ENCODE assay signal across 9 cellular contexts in the genomic region with DNA sequence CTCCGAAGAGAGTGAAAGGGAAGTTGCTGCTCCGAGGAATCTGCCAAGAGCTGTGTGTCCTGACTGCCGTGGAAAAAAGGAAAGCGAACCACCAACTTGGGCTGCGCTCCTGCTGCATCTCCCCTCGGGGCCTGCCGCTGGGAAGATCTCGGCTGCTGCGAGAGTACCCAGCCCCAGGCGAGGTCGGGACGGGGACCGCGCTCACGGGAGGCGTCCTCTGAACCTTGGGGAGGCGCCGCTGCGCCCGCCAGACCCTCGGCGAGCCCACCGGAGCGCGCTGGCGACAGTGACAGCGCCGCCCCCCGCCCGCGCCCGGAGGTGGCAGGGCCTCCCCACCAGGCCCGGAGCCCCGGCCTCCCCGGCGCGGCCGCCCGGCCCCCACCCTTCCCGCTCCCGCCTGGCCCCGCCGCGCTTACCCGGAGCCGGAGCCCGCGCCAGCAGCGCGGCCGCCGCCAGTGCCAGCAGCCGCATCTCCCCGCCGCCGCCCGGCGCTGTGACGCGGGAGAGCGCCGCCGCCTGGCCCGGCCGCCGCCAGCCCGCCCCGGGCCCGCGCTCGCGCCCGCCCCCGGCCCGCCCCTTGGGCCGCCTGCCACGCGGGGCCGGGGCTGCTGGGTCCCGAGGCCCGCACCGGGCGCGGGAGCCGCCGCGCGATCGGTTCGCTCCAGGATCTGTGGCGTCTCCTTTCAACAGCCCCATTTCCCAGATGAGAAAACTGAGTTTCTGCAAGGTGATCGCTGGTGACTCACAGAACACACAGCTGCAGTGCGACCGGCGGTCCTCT. TPM values are rescaled to one million over a fixed set of nuclear protein-coding genes. Genes with fewer than 3 reads are reported as not detected.
A peak's percentile ranks its signal among the peaks of the same experiment; 100 is the strongest.
DNase-seq lines count a peak whose midpoint lies in the region; ATAC-seq, FAIRE-seq and TF ChIP-seq lines count a peak whose summit lies in the region.
"Had no signal": no experiment of that assay in that cellular context is flagged by ENCODE, and none has a peak within 500 bp of the region (broad histone marks: within the 10 kb centered on the region; RNA-seq: fewer than 3 reads in every experiment).

Gene VSTM4, minus strand, starts transcription at position 508 of the 781 bp plus-strand sequence. Its CDS starts 37 bp downstream, at position 471.

- no peak within 1 kb of the TSS for H3K27ac ChIP-seq in GM12878 (ENCODE audit: control insufficient read depth, insufficient read depth)

- H3K27me3 ChIP-seq in HAP-1 (ENCODE audit: low read depth) (no peaks in the 10 kb centered on the region), GM12878 (replicated peaks in 1 of 2; ENCODE audit: control insufficient read depth in 2 of 2, insufficient read depth in 2 of 2, low read length in 1 of 2) (peaks cover 5 to 17% of the 10 kb centered on the region in 2 experiments), iPS-15b (ENCODE audit: control insufficient read depth, insufficient read depth, low read length) (peaks cover 14% of the 10 kb centered on the region)

- no peaks in the 10 kb centered on the region for H4K20me1 ChIP-seq in GM12878 (ENCODE audit: control insufficient read depth, insufficient read depth)

- no peak within 1 kb of the TSS for H2AFZ ChIP-seq in GM12878 (ENCODE audit: control insufficient read depth, low read depth, low read length)

- RAD21 ChIA-PET in GM12878 (lab: Charles Lee; ENCODE audit: unreplicated experiment): no interaction called here

- H3K4me3 ChIP-seq in AG04449 (ENCODE audit: low read depth, low read length) (peak within 1 kb of the TSS; percentile 69), HAP-1 (peak within 1 kb of the TSS; percentile 21), GM12878 (no peak within 1 kb of the TSS), iPS-15b (ENCODE audit: low read depth, low read length) (peak within 1 kb of the TSS; percentile 70), skeletal muscle cell (ENCODE audit: low read depth, low read length) (peak within 1 kb of the TSS; percentile 60)

- H3K79me2 ChIP-seq in GM12878 (ENCODE audit: control insufficient read depth, insufficient read depth, low read length): no peaks in the 10 kb centered on the region

- in situ Hi-C loops in HAP-1 (cut with MboI; ENCODE audit: low sequenced_read_pairs) (no loop called here), GM12878 (cut with MboI) (no loop called here)

- H3K4me1 ChIP-seq in HAP-1 (no peaks in the 10 kb centered on the region), GM12878 (ENCODE audit: control insufficient read depth, insufficient read depth, low read length) (no peaks in the 10 kb centered on the region), iPS-15b (ENCODE audit: control insufficient read depth, insufficient read depth, low read length) (no peaks in the 10 kb centered on the region)

- intact Hi-C loops in GM12878 (cut with micrococcal nuclease; ENCODE audit: unreplicated experiment): no loop called here

- no peak for FAIRE-seq in GM12878 (lab: Jason Lieb, UNC)
- FAIRE-seq: bronchial epithelial cell had no signal

- DNase-seq in AG04449 (ENCODE audit: low read depth, low spot score) (no peak), HAP-1 (ENCODE audit: low spot score in 2 of 2) (peak in 1 of 2 experiments; percentile 26), GM12878 (ENCODE audit: low read depth, low spot score) (no peak), skeletal muscle cell (ENCODE audit: low read depth) (no peak), NCI-H226 (no peak), NOMO-1 (lab: John Stamatoyannopoulos, UW; ENCODE audit: unreplicated experiment in 2 of 2) (no peak)

- H3K36me3 ChIP-seq in HAP-1 (replicated peaks) (no peaks in the 10 kb centered on the region), GM12878 (ENCODE audit: control insufficient read depth in 2 of 2, insufficient read depth in 2 of 2, low read length in 1 of 2) (no peaks in the 10 kb centered on the region), iPS-15b (ENCODE audit: control insufficient read depth, insufficient read depth, low read length) (no peaks in the 10 kb centered on the region)

- SMC1A ChIA-PET in GM12878 (lab: Charles Lee; ENCODE audit: uncharacterized antibody, unreplicated experiment): no interaction called here

- CTCF ChIA-PET in AG04449 (lab: Yijun Ruan, JAX): interaction anchor here (1.4 kb wide), 1 partner anchor 10 kb away, joined by 5 read pairs; no protein-coding TSS in a partner anchor
- CTCF ChIA-PET in GM12878 (lab: Yijun Ruan, JAX): no interaction called here

- no peak within 1 kb of the TSS for H3K4me2 ChIP-seq in GM12878 (ENCODE audit: control insufficient read depth, insufficient read depth)

- no peak for TF ChIP-seq RAD21 in GM12878 (IDR thresholded peaks at IDR 0.05; ENCODE audit: insufficient read depth, low read depth, low read length)

- H3K9ac ChIP-seq in GM12878 (ENCODE audit: control insufficient read depth, insufficient read depth, low read length) (no peak within 1 kb of the TSS), iPS-15b (ENCODE audit: low read depth, low read length) (no peak within 1 kb of the TSS)

- no TSS peak for BruUV-seq in GM12878 (replicated peaks; lab: Mats Ljungman, UMichigan)

- POLR2A ChIA-PET in AG04449 (lab: Yijun Ruan, JAX) (no interaction called here), GM12878 (lab: Charles Lee) (no interaction called here)

- 19% methylated on average over 49 of the region's 95 CpGs for WGBS in GM12878 (ENCODE audit: insufficient coverage, insufficient replicate concordance, low lambda C conversion rate, missing lambda C conversion rate)

- no peak for TF ChIP-seq POLR2A in GM12878 (IDR thresholded peaks at IDR 0.05; ENCODE audit: low read depth, low read length)

- TF ChIP-seq CTCF in AG04449 (IDR thresholded peaks at IDR 0.05; ENCODE audit: insufficient read depth, low read length, missing control alignments): no peak
- no peak for TF ChIP-seq CTCF in GM12878 (IDR thresholded peaks at IDR 0.05 in 2 of 3, conservative IDR thresholded peaks at IDR 0.05 in 1 of 3; ENCODE audit: control insufficient read depth in 2 of 3, extremely low read depth in 1 of 3, insufficient read depth in 1 of 3, low read depth in 3 of 3, low read length in 3 of 3)

- no peak for TF ChIP-seq EP300 in GM12878 (IDR thresholded peaks at IDR 0.05; ENCODE audit: borderline replicate concordance in 1 of 2, control insufficient read depth in 1 of 2, low read depth in 2 of 2, low read length in 2 of 2)

- no peak for ATAC-seq in GM12878
- no peak for ATAC-seq in GM21528 (IDR thresholded peaks at IDR 0.05; ENCODE audit: low FRiP score, unreplicated experiment)

- H3K9me3 ChIP-seq in HAP-1 (no peaks in the 10 kb centered on the region), GM12878 (replicated peaks; ENCODE audit: control insufficient read depth, insufficient read depth, low read length) (no peaks in the 10 kb centered on the region), iPS-15b (ENCODE audit: control insufficient read depth, insufficient read depth, low read length) (no peaks in the 10 kb centered on the region)

TF ChIP-seq in GM12878, 131 proteins besides CTCF, POLR2A, EP300 and RAD21:
- TF ChIP-seq CHD2 (IDR thresholded peaks at IDR 0.05; ENCODE audit: borderline replicate concordance, low read depth, low read length) (no peak), SP1 (IDR thresholded peaks at IDR 0.05; ENCODE audit: low read depth, low read length) (no peak), CBFB (IDR thresholded peaks at IDR 0.05; ENCODE audit: low read depth) (no peak), RUNX3 (IDR thresholded peaks at IDR 0.05; ENCODE audit: low read length) (no peak), EGR1 (IDR thresholded peaks at IDR 0.05; ENCODE audit: borderline replicate concordance in 1 of 2, low read depth in 2 of 2, low read length in 2 of 2) (no peak), HDGF (IDR thresholded peaks at IDR 0.05) (no peak), LARP7 (IDR thresholded peaks at IDR 0.05) (0 out of 2 replicates have a peak, but pooled peaks have one; percentile 21)
TF ChIP-seq in GM12878: peak in this region for 1.

RNA-seq across cellular contexts. Expression of gene VSTM4, which starts in this region (rescaled TPM):
- 0.04 TPM in 1 of 2 replicates, not detected in the other for total RNA-seq in GM12878 (2013; cell fraction: nucleolus; rRNA removed)
- not detected in 2 replicates for total RNA-seq in GM12878 (2014; rRNA removed)
- total RNA-seq in GM12878 (2014; rRNA removed; fragmentation: Illumina TruSeq; extraction: Trizol): not detected in 2 replicates
- total RNA-seq in GM12878 (2021): 0.08 TPM in 1 of 2 replicates, not detected in the other
- polyA plus RNA-seq in GM12878 (2011; ENCODE audit: low read depth): not detected
- polyA plus RNA-seq in GM12878 (2011; rRNA removed): 0.14 TPM in 2 replicates
- polyA plus RNA-seq in GM12878 (2011; cell fraction: cytosol; rRNA removed): 0.06 and 0.08 TPM in 2 replicates
- 0.03 and 0.09 TPM in 2 replicates for polyA plus RNA-seq in GM12878 (2011; cell fraction: nucleus; rRNA removed)
- polyA plus RNA-seq in GM12878 (2012): not detected in 2 replicates
- polyA plus RNA-seq in GM12878 (2014; fragmentation: Illumina TruSeq; extraction: Trizol): 0.01 TPM in 1 of 2 replicates, not detected in the other
- polyA plus RNA-seq in GM12878 (2014; fragmentation: Nextera tagmentation; extraction: Ambion mirVana): under 1 TPM in 1 of 2 experiments, not detected in 1; 0.02 TPM
- not detected in 2 replicates for polyA plus RNA-seq in GM12878 (2014; rRNA removed)
- polyA plus RNA-seq in GM12878 (2016; fragmentation: Nextera tagmentation; extraction: Ambion mirVana): not detected
- polyA minus RNA-seq in GM12878 (2011; rRNA and poly(A)+ RNA removed): 0.15 TPM in 1 of 2 replicates, not detected in the other
- polyA minus RNA-seq in GM12878 (2011; cell fraction: cytosol; rRNA and poly(A)+ RNA removed): not detected in 2 replicates
- 0.24 and 0.57 TPM in 2 replicates for polyA minus RNA-seq in GM12878 (2011; cell fraction: nucleus; rRNA and poly(A)+ RNA removed)
